Comparison of ENCODE assay signal across 1 cellular context in the genomic region with DNA sequence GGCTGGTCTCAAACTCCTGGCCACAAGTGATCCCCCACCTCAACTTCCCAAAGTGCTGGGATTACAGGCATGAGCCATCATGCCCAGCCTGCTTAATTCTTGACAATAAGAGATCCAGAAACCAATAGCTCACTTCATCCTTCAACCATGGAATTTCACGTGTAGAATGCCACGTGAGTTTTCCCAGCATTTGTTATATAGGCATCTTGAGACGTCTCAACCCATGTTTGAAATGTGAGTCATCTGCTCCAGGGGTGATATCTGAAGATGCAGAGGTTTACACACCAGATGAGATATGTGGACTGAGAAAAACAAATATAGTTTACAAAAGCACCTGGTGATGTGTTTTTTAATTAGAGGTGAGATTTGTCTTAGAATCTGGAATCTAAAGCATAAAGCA.
TF ChIP-seq lines count a peak whose summit lies in the region.

No MANE protein-coding gene starts in this region.

TF ChIP-seq in A549, 52 proteins besides CTCF, POLR2A, EP300 and RAD21 (continued from another document):
- TF ChIP-seq, protein P1, sequence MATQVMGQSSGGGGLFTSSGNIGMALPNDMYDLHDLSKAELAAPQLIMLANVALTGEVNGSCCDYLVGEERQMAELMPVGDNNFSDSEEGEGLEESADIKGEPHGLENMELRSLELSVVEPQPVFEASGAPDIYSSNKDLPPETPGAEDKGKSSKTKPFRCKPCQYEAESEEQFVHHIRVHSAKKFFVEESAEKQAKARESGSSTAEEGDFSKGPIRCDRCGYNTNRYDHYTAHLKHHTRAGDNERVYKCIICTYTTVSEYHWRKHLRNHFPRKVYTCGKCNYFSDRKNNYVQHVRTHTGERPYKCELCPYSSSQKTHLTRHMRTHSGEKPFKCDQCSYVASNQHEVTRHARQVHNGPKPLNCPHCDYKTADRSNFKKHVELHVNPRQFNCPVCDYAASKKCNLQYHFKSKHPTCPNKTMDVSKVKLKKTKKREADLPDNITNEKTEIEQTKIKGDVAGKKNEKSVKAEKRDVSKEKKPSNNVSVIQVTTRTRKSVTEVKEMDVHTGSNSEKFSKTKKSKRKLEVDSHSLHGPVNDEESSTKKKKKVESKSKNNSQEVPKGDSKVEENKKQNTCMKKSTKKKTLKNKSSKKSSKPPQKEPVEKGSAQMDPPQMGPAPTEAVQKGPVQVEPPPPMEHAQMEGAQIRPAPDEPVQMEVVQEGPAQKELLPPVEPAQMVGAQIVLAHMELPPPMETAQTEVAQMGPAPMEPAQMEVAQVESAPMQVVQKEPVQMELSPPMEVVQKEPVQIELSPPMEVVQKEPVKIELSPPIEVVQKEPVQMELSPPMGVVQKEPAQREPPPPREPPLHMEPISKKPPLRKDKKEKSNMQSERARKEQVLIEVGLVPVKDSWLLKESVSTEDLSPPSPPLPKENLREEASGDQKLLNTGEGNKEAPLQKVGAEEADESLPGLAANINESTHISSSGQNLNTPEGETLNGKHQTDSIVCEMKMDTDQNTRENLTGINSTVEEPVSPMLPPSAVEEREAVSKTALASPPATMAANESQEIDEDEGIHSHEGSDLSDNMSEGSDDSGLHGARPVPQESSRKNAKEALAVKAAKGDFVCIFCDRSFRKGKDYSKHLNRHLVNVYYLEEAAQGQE (IDR thresholded peaks at IDR 0.05) = no peak
- 0 out of 2 replicates have a peak, but pooled peaks have one; percentile 31 for TF ChIP-seq RFX5 (IDR thresholded peaks at IDR 0.05)
- TF ChIP-seq BHLHE40 (IDR thresholded peaks at IDR 0.05; ENCODE audit: low read depth, low read length) = no peak
- TF ChIP-seq FOSB (CRISPR knock-in tag; IDR thresholded peaks at IDR 0.05) = no peak
- no peak for TF ChIP-seq ZNF302 (CRISPR knock-in tag; IDR thresholded peaks at IDR 0.05)
- TF ChIP-seq JUNB (IDR thresholded peaks at IDR 0.05) = 0 out of 2 replicates have a peak, but pooled peaks have one; percentile 15
- TF ChIP-seq NR3C1 (IDR thresholded peaks at IDR 0.05) = no peak
- TF ChIP-seq, protein P2, sequence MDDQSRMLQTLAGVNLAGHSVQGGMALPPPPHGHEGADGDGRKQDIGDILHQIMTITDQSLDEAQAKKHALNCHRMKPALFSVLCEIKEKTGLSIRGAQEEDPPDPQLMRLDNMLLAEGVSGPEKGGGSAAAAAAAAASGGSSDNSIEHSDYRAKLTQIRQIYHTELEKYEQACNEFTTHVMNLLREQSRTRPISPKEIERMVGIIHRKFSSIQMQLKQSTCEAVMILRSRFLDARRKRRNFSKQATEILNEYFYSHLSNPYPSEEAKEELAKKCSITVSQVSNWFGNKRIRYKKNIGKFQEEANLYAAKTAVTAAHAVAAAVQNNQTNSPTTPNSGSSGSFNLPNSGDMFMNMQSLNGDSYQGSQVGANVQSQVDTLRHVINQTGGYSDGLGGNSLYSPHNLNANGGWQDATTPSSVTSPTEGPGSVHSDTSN (IDR thresholded peaks at IDR 0.05) = no peak
- TF ChIP-seq, protein P3, sequence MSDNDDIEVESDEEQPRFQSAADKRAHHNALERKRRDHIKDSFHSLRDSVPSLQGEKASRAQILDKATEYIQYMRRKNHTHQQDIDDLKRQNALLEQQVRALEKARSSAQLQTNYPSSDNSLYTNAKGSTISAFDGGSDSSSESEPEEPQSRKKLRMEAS (IDR thresholded peaks at IDR 0.05) = peak; percentile 62
